ENCODE assay signal across 13 cellular contexts in genomic region chr14:69320581-69321365, GRCh38.
"Had no signal": no experiment of that assay in that cellular context is flagged by ENCODE, and none has a peak within 500 bp of the region (broad histone marks: within the 10 kb centered on the region; RNA-seq: fewer than 3 reads in every experiment).

No MANE protein-coding gene starts in this region.

- H3K27ac Mint-ChIP-seq: activated naive CD4-positive, alpha-beta T cell treated with anti-CD3 and anti-CD28 coated beads, Interleukin-2, amount 50 U/mL, for 24 hours; activated T-helper 1 cell treated with anti-CD3 and anti-CD28 coated beads, Interleukin-12 subunit alpha, Interleukin-12 subunit beta, Interleukin-2, Interleukin-4 antibody, amounts not matched to agents 30 ng/mL and 10 ng/mL and 1 ng/mL, durations not matched to agents 14 hours and 24 hours and 36 hours; dendritic cell treated with granulocyte-macrophage colony-stimulating factor and Interleukin-4, amounts not matched to agents 40 ng/mL and 50 ng/mL, for 4 days had no signal

- DNase-seq: activated CD4-positive, alpha-beta T cell treated with anti-CD3 and anti-CD28 coated beads, Interleukin-2, amount 50 U/mL, for 4 hours; activated CD4-positive, CD25-positive, alpha-beta regulatory T cell; amygdala; hippocampal formation; SK-N-SH; thyroid gland had no signal

- H3K4me3 Mint-ChIP-seq: activated naive CD4-positive, alpha-beta T cell treated with anti-CD3 and anti-CD28 coated beads, Interleukin-2, amount 50 U/mL, for 24 hours; activated T-helper 1 cell treated with anti-CD3 and anti-CD28 coated beads, Interleukin-12 subunit alpha, Interleukin-12 subunit beta, Interleukin-2, Interleukin-4 antibody, amounts not matched to agents 30 ng/mL and 10 ng/mL and 1 ng/mL, durations not matched to agents 14 hours and 24 hours and 36 hours; brain; dendritic cell treated with granulocyte-macrophage colony-stimulating factor and Interleukin-4, amounts not matched to agents 40 ng/mL and 50 ng/mL, for 4 days; nephron had no signal

- H3K4me1 Mint-ChIP-seq: activated naive CD4-positive, alpha-beta T cell treated with anti-CD3 and anti-CD28 coated beads, Interleukin-2, amount 50 U/mL, for 24 hours had no signal

- H3K9me3 ChIP-seq: ovary, SK-N-SH, thyroid gland had no signal

- H3K36me3 Mint-ChIP-seq: activated naive CD4-positive, alpha-beta T cell treated with anti-CD3 and anti-CD28 coated beads, Interleukin-2, amount 50 U/mL, for 24 hours had no signal

- ATAC-seq: Right ventricle myocardium inferior had no signal

- H3K27me3 Mint-ChIP-seq: activated naive CD4-positive, alpha-beta T cell treated with anti-CD3 and anti-CD28 coated beads, Interleukin-2, amount 50 U/mL, for 24 hours; brain had no signal

- H3K9me3 Mint-ChIP-seq: activated naive CD4-positive, alpha-beta T cell treated with anti-CD3 and anti-CD28 coated beads, Interleukin-2, amount 50 U/mL, for 24 hours; activated T-helper 1 cell treated with anti-CD3 and anti-CD28 coated beads, Interleukin-12 subunit alpha, Interleukin-12 subunit beta, Interleukin-2, Interleukin-4 antibody, amounts not matched to agents 30 ng/mL and 10 ng/mL and 1 ng/mL, durations not matched to agents 14 hours and 24 hours and 36 hours; brain; dendritic cell treated with granulocyte-macrophage colony-stimulating factor and Interleukin-4, amounts not matched to agents 40 ng/mL and 50 ng/mL, for 4 days; nephron had no signal
